8 cellular contexts compared by ENCODE assay signal in the genomic region with DNA sequence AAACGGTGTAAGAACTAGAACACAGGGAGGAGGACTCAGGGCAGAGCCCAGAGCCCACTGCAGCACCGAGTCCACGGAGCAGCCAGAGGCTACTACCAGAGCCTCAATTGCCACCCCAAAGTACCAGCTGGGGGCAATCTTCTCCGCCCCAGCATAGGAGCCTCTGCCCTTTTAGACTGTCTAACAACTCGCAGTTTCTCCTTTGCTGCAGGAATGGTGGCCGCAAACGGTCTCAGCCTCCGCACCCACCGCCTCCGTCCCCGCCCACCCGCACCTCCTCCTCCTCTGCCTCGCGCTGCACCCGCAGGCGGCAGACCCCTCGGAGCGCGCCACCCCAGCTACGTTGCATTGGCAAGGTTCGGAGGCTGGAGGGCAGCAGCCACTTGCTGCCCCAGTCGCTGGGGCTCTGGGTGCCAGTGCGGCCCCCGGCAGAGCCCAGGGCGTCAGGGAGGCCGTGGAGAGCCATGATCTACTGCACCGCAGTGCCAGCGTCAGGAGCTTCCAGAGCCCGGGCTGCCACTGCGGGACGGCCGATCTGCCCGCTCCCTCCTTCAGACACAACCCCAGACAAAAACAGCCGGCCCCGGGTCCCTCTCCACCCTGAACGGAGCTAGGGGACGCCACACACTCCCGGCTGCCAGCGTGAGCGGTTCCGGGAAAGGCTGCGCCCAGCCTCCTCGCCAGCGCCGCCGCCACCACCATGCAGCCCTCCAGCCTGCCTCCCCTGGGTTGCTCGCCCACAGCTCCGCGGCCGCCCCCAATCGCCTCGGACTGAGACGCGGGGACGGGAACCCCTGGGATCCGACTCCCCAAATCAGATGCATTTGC.
A peak's percentile ranks its signal among the peaks of the same experiment; 100 is the strongest.
DNase-seq lines count a peak whose midpoint lies in the region; ATAC-seq and TF ChIP-seq lines count a peak whose summit lies in the region.

No MANE protein-coding gene starts in this region.

- peak overlapping the region; percentile 36 for H3K4me3 ChIP-seq in fibroblast of pulmonary artery (replicated peaks; ENCODE audit: low read depth, low read length)
- peak overlapping the region; percentile 53 for H3K4me3 ChIP-seq in neuron (ENCODE audit: low read length)

- H3K36me3 ChIP-seq in neuron (ENCODE audit: insufficient read depth, low read length): no peaks in the 10 kb centered on the region

- peak; percentile 6 to 68 for DNase-seq in NCI-H524 (lab: John Stamatoyannopoulos, UW)
- no peak for DNase-seq in NCI-H524 treated with DMSO at 0.1 percent for 48 hours (lab: John Stamatoyannopoulos, UW)
- DNase-seq in activated CD8-positive, alpha-beta memory T cell treated with anti-CD3 and anti-CD28 coated beads, Interleukin-2, amount 50 U/mL, for 48 hours: peak; percentile 60
- DNase-seq in fibroblast of pulmonary artery (ENCODE audit: low read depth): no peak

- peak overlapping the region; percentile 94 for H2AFZ ChIP-seq in neuron (ENCODE audit: low read depth, low read length)

- H3K9me3 ChIP-seq in neuron (ENCODE audit: low read length): no peaks in the 10 kb centered on the region

- no peaks in the 10 kb centered on the region for H3K27me3 ChIP-seq in neuron (ENCODE audit: insufficient read depth, low read length)

- peak; percentile 46 for ATAC-seq in HG03460 (IDR thresholded peaks at IDR 0.05; ENCODE audit: unreplicated experiment)
- ATAC-seq in HG02970 (IDR thresholded peaks at IDR 0.05; ENCODE audit: low FRiP score, unreplicated experiment): no peak
- ATAC-seq in GM21529 (IDR thresholded peaks at IDR 0.05; ENCODE audit: unreplicated experiment): no peak

- H3K4me1 ChIP-seq in neuron (ENCODE audit: insufficient read depth, low read length): peaks cover 14% of the 10 kb centered on the region

- no peak for TF ChIP-seq CTCF in fibroblast of pulmonary artery (IDR thresholded peaks at IDR 0.05; ENCODE audit: low read length, missing control alignments)

Comparison
In these comparisons a context has a peak if more than half of its experiments do, and no peak if none do; other contexts are left out.
1. DNase-seq: peak in NCI-H524 (2 of 2) and activated CD8-positive, alpha-beta memory T cell treated with anti-CD3 and anti-CD28 coated beads, Interleukin-2, amount 50 U/mL, for 48 hours (single experiment); none in NCI-H524 treated with DMSO at 0.1 percent for 48 hours (single experiment) and fibroblast of pulmonary artery (single experiment).